In the genomic region with DNA sequence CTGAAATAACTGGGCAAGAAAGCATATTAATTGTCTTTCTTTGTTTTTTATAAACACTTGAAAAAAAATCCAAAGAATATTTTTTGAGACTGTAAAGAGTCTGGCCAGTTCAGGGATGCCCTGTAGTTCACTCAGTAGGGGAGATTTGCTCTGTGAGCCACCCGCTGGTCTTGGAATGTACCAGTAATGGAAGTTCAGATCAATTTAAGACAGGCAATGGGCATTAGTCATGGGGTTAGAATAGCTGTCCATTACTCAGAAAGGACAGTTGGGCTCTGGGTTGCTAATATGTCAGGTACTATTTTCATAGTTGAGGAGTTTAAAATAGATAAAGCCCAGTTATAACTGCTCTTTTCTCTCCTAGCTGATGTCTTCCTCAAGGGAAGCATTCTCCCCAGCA, we compare ENCODE assay signal across 1 cellular context.
TF ChIP-seq lines count a peak whose summit lies in the region.

No MANE protein-coding gene starts in this region.

TF ChIP-seq in IMR-90, 13 proteins besides CTCF, POLR2A, EP300 and RAD21 (continued from another document):
- TF ChIP-seq, protein P1, sequence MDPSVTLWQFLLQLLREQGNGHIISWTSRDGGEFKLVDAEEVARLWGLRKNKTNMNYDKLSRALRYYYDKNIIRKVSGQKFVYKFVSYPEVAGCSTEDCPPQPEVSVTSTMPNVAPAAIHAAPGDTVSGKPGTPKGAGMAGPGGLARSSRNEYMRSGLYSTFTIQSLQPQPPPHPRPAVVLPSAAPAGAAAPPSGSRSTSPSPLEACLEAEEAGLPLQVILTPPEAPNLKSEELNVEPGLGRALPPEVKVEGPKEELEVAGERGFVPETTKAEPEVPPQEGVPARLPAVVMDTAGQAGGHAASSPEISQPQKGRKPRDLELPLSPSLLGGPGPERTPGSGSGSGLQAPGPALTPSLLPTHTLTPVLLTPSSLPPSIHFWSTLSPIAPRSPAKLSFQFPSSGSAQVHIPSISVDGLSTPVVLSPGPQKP (IDR thresholded peaks at IDR 0.05; ENCODE audit: borderline replicate concordance, low read depth, low read length), result no peak
- TF ChIP-seq SMC3 (IDR thresholded peaks at IDR 0.05; ENCODE audit: low read depth, low read length), result no peak
- no peak for TF ChIP-seq MAFK (IDR thresholded peaks at IDR 0.05; ENCODE audit: low read depth, low read length)
- TF ChIP-seq RFX5 (IDR thresholded peaks at IDR 0.05; ENCODE audit: low read depth, low read length), result no peak
- TF ChIP-seq CHD1 (IDR thresholded peaks at IDR 0.05; ENCODE audit: low read depth, low read length), result no peak
- TF ChIP-seq FOS (IDR thresholded peaks at IDR 0.05; ENCODE audit: low read depth, low read length), result no peak
- TF ChIP-seq, protein P2, sequence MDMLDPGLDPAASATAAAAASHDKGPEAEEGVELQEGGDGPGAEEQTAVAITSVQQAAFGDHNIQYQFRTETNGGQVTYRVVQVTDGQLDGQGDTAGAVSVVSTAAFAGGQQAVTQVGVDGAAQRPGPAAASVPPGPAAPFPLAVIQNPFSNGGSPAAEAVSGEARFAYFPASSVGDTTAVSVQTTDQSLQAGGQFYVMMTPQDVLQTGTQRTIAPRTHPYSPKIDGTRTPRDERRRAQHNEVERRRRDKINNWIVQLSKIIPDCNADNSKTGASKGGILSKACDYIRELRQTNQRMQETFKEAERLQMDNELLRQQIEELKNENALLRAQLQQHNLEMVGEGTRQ (IDR thresholded peaks at IDR 0.05; ENCODE audit: low read depth, low read length), result no peak
- TF ChIP-seq BHLHE40 (IDR thresholded peaks at IDR 0.05; ENCODE audit: low read depth, low read length), result no peak
- no peak for TF ChIP-seq MAZ (IDR thresholded peaks at IDR 0.05; ENCODE audit: borderline replicate concordance, low read depth, low read length)
- TF ChIP-seq RCOR1 (IDR thresholded peaks at IDR 0.05; ENCODE audit: insufficient replicate concordance, low read length), result no peak
- TF ChIP-seq MXI1 (IDR thresholded peaks at IDR 0.05; ENCODE audit: borderline replicate concordance, low read depth, low read length), result no peak
